ENCODE assay signal across 23 cellular contexts in genomic region chr16:48044117-48044516, GRCh38.
A peak's percentile ranks its signal among the peaks of the same experiment; 100 is the strongest.
DNase-seq lines count a peak whose midpoint lies in the region; ATAC-seq, FAIRE-seq and TF ChIP-seq lines count a peak whose summit lies in the region.
"Had no signal": no experiment of that assay in that cellular context is flagged by ENCODE, and none has a peak within 500 bp of the region (broad histone marks: within the 10 kb centered on the region; RNA-seq: fewer than 3 reads in every experiment).

No MANE protein-coding gene starts in this region.

- H2AK5ac ChIP-seq in IMR-90 (ENCODE audit: low read depth, low read length) (no peak overlapping the region), H1 (ENCODE audit: low read depth, low read length) (peak overlapping the region; percentile 32; the same call in 1 of the 2 replicates)

- no peak overlapping the region for H4K5ac ChIP-seq in IMR-90 (ENCODE audit: low read depth, low read length)
- no peak overlapping the region for H4K5ac ChIP-seq in H1 (ENCODE audit: insufficient read length, low read depth, low read length)

- H3K4me2 ChIP-seq in HepG2 (ENCODE audit: low read depth, low read length) (no peak overlapping the region), IMR-90 (ENCODE audit: low read depth, low read length) (no peak overlapping the region), H1 (ENCODE audit: insufficient read depth in 1 of 2, low read depth in 2 of 2, low read length in 2 of 2) (no peak overlapping the region)
- H3K4me2 ChIP-seq: A549; BLaER1 treated with 17β-estradiol and CSF1 and Interleukin-3, amounts not matched to agents 10 nM and 100 nM had no signal

- H3K9me3 ChIP-seq in HepG2 (ENCODE audit: low read length) (no peaks in the 10 kb centered on the region), right lobe of liver (no peaks in the 10 kb centered on the region), IMR-90 (ENCODE audit: control insufficient read depth, insufficient read depth, low read length) (no peaks in the 10 kb centered on the region), H1 (ENCODE audit: insufficient read depth in 2 of 2, low read depth in 1 of 2, low read length in 1 of 2) (no peaks in the 10 kb centered on the region)
- H3K9me3 ChIP-seq: A549; BLaER1 treated with 17β-estradiol and CSF1 and Interleukin-3, amounts not matched to agents 10 nM and 100 nM; Caco-2 had no signal

- peaks cover 9% of the 10 kb centered on the region; the same call in 1 of the 2 replicates for H3K23me2 ChIP-seq in H1 (ENCODE audit: low read depth, low read length)

- no peaks in the 10 kb centered on the region for H3K9me1 ChIP-seq in IMR-90 (ENCODE audit: insufficient read depth, low read length)

- dilution Hi-C loops in IMR-90 (cut with HindIII; ENCODE audit: low sequenced_read_pairs, unreplicated experiment), result no loop called here

- BruUV-seq in HepG2 (replicated peaks; lab: Mats Ljungman, UMichigan) (no TSS peak), IMR-90 (replicated peaks; lab: Mats Ljungman, UMichigan) (no TSS peak)

- H4K8ac ChIP-seq in IMR-90 (ENCODE audit: low read depth in 2 of 2, low read length in 2 of 2), result no peak overlapping the region
- H4K8ac ChIP-seq in H1 (ENCODE audit: extremely low read depth, insufficient read depth, low read length), result no peak overlapping the region

- H4K91ac ChIP-seq in IMR-90 (ENCODE audit: insufficient read depth, low read depth, low read length), result no peak overlapping the region
- no peak overlapping the region for H4K91ac ChIP-seq in H1 (replicated peaks; ENCODE audit: insufficient read length, low read length)

- ATAC-seq in HepG2 (no peak), right lobe of liver (no peak), IMR-90 (ENCODE audit: low read depth) (no peak)
- ATAC-seq: A549; CD8-positive, alpha-beta T cell had no signal

- H2BK5ac ChIP-seq in IMR-90 (ENCODE audit: low read depth, low read length, poor library complexity, severe bottlenecking) (peak overlapping the region; percentile 70), H1 (ENCODE audit: low read depth, low read length) (no peak overlapping the region)

- H2BK120ac ChIP-seq in IMR-90 (ENCODE audit: low read depth, low read length) (no peak overlapping the region), H1 (replicated peaks; ENCODE audit: low read depth, low read length) (no peak overlapping the region)

- TF ChIP-seq RAD21 in HepG2 (CRISPR knock-in tag; IDR thresholded peaks at IDR 0.05) (no peak), IMR-90 (IDR thresholded peaks at IDR 0.05; ENCODE audit: low read length) (no peak), H1 (IDR thresholded peaks at IDR 0.05 in 1 of 2, conservative IDR thresholded peaks at IDR 0.05 in 1 of 2; ENCODE audit: low read depth in 2 of 2, low read length in 2 of 2) (no peak)

- H3K79me1 ChIP-seq in IMR-90 (ENCODE audit: low read depth in 1 of 2, low read length in 2 of 2) (no peaks in the 10 kb centered on the region), H1 (ENCODE audit: low read depth, low read length) (no peaks in the 10 kb centered on the region)

- no peak for FAIRE-seq in HepG2 (lab: Jason Lieb, UNC)
- no peak for FAIRE-seq in H1 (lab: Jason Lieb, UNC)
- peak; percentile 95 for FAIRE-seq in urothelium cell line (lab: Jason Lieb, UNC)
- FAIRE-seq: A549, D721Med, G401.6, GM12891, GM19239 had no signal

- H3K4ac ChIP-seq in IMR-90 (ENCODE audit: low read depth, low read length), result no peak overlapping the region
- no peak overlapping the region for H3K4ac ChIP-seq in H1 (replicated peaks; ENCODE audit: insufficient read length, low read depth, low read length)

- H2BK12ac ChIP-seq in H1 (ENCODE audit: low read depth, low read length), result no peak overlapping the region

- in situ Hi-C loops in HepG2 (cut with HindIII; ENCODE audit: extremely low pct_ligation_motif_present, low pct_unique_long_range_greater_than_20kb) (no loop called here), IMR-90 (cut with MboI; ENCODE audit: low sequenced_read_pairs) (no loop called here)

- H2BK15ac ChIP-seq in IMR-90 (ENCODE audit: low read depth, low read length) (no peak overlapping the region), H1 (ENCODE audit: low read length) (no peak overlapping the region)

- H2BK20ac ChIP-seq in IMR-90 (ENCODE audit: low read depth, low read length), result no peak overlapping the region
- H2BK20ac ChIP-seq in H1 (ENCODE audit: low read length), result no peak overlapping the region

- H3K27ac ChIP-seq in HepG2 (ENCODE audit: extremely low read length, insufficient read depth, low read length), result no peak overlapping the region
- no peak overlapping the region for H3K27ac ChIP-seq in right lobe of liver
- H3K27ac ChIP-seq in IMR-90 (ENCODE audit: insufficient read depth, low read length), result no peak overlapping the region
- H3K27ac ChIP-seq in H1 (ENCODE audit: low read depth, low read length), result no peak overlapping the region
- H3K27ac ChIP-seq: 22Rv1; A549; BLaER1 treated with 17β-estradiol and CSF1 and Interleukin-3, amounts not matched to agents 10 nM and 100 nM; C4-2B had no signal

- H3K4me1 ChIP-seq in HepG2 (ENCODE audit: insufficient read depth, low read length) (peaks cover 6% of the 10 kb centered on the region; the same call in 1 of the 2 replicates), right lobe of liver (no peaks in the 10 kb centered on the region), IMR-90 (ENCODE audit: control insufficient read depth, insufficient read depth, low read length) (no peaks in the 10 kb centered on the region), H1 (replicated peaks in 1 of 4; ENCODE audit: control insufficient read depth in 3 of 4, insufficient read depth in 4 of 4, low read length in 3 of 4) (peaks cover 0 to 3% (median 1%) of the 10 kb centered on the region in 4 experiments; a peak in 2 of 7 replicates)
- H3K4me1 ChIP-seq: A549, Caco-2 had no signal

- H2AK9ac ChIP-seq in IMR-90 (replicated peaks; ENCODE audit: low read depth, low read length, poor library complexity), result no peak overlapping the region

- H3K14ac ChIP-seq in IMR-90 (replicated peaks; ENCODE audit: low read depth, low read length), result no peak overlapping the region
- no peak overlapping the region for H3K14ac ChIP-seq in H1 (ENCODE audit: insufficient read length)

- no peak overlapping the region for H3K56ac ChIP-seq in IMR-90 (ENCODE audit: extremely low read depth, insufficient read depth, low read length)
- peak overlapping the region; percentile 88 for H3K56ac ChIP-seq in H1 (replicated peaks; ENCODE audit: insufficient read length, low read depth, low read length)

- TF ChIP-seq POLR2A in HepG2 (IDR thresholded peaks at IDR 0.05; ENCODE audit: insufficient read depth in 1 of 2, low read depth in 2 of 2, low read length in 2 of 2) (no peak), right lobe of liver (IDR thresholded peaks at IDR 0.05) (no peak), IMR-90 (IDR thresholded peaks at IDR 0.05; ENCODE audit: low read depth, low read length) (no peak), H1 (IDR thresholded peaks at IDR 0.05; ENCODE audit: control extremely low read depth in 1 of 2, low read depth in 2 of 2, low read length in 2 of 2) (no peak)

- POLR2A ChIA-PET in HepG2 (lab: Yijun Ruan, JAX) (no interaction called here), IMR-90 (lab: Charles Lee; ENCODE audit: unreplicated experiment) (no interaction called here), H1 (lab: Charles Lee; ENCODE audit: partially characterized antibody) (interaction anchor here (0.7 kb wide), 1 partner anchor 9 kb away, joined by 4 read pairs; no protein-coding TSS in a partner anchor)

- TF ChIP-seq CTCF in HepG2 (CRISPR knock-in tag; IDR thresholded peaks at IDR 0.05), result no peak
- no peak for TF ChIP-seq CTCF in right lobe of liver (IDR thresholded peaks at IDR 0.05)
- no peak for TF ChIP-seq CTCF in IMR-90 (conservative IDR thresholded peaks at IDR 0.05; ENCODE audit: low read depth, low read length)
- TF ChIP-seq CTCF in H1 (IDR thresholded peaks at IDR 0.05; ENCODE audit: control extremely low read depth in 1 of 3, insufficient read depth in 1 of 3, low read depth in 1 of 3, low read length in 3 of 3), result no peak

- intact Hi-C loops in HepG2 (cut with micrococcal nuclease; ENCODE audit: unreplicated experiment), result loop anchor here (5.0 kb wide), 2 partner anchors 787 to 902 kb away; partner anchors contain the start of gene NETO2
- intact Hi-C loops in right lobe of liver (cut with DNase I), result no loop called here
- intact Hi-C loops in IMR-90 (cut with micrococcal nuclease), result no loop called here

- DNase-seq in HepG2 (ENCODE audit: low spot score) (no peak), right lobe of liver (no peak), IMR-90 (no peak), H1 (ENCODE audit: low read depth in 1 of 2, low spot score in 2 of 2) (no peak), urothelium cell line (ENCODE audit: low spot score) (no peak), GM19240 (ENCODE audit: insufficient read length, low spot score) (no peak), SHP77 (lab: John Stamatoyannopoulos, UW) (no peak), ecto neural progenitor cell (ENCODE audit: low spot score) (no peak)
- DNase-seq: AML-193; Caco-2; Calu3; CD4-positive, alpha-beta T cell; CD8-positive, alpha-beta T cell; DMS79 treated with DMSO at 0.1 percent for 48 hours; GF-D8 had no signal

- H4K20me1 ChIP-seq in HepG2 (ENCODE audit: insufficient read depth, low read length) (no peaks in the 10 kb centered on the region), IMR-90 (ENCODE audit: insufficient read depth, low read length) (no peaks in the 10 kb centered on the region), H1 (replicated peaks in 1 of 2; ENCODE audit: control insufficient read depth in 1 of 2, insufficient read depth in 2 of 2, low read length in 2 of 2) (peaks cover 0 to 4% of the 10 kb centered on the region in 2 experiments)
- H4K20me1 ChIP-seq: BLaER1 treated with 17β-estradiol and CSF1 and Interleukin-3, amounts not matched to agents 10 nM and 100 nM had no signal

- no peak for TF ChIP-seq EP300 in HepG2 (IDR thresholded peaks at IDR 0.05; ENCODE audit: low read depth in 2 of 2, low read length in 2 of 2)
- no peak for TF ChIP-seq EP300 in HepG2 (CRISPR knock-in tag; IDR thresholded peaks at IDR 0.05; ENCODE audit: borderline replicate concordance)
- no peak for TF ChIP-seq EP300 in H1 (IDR thresholded peaks at IDR 0.05; ENCODE audit: borderline replicate concordance in 1 of 2, low read depth in 2 of 2, low read length in 2 of 2)

- CTCF ChIA-PET in HepG2 (lab: Yijun Ruan, JAX; ENCODE audit: low intra/inter-chr PET ratio, low total read pairs), result no interaction called here
- CTCF ChIA-PET in IMR-90 (lab: Yijun Ruan, JAX), result no interaction called here
- CTCF ChIA-PET in H1 (lab: Charles Lee; ENCODE audit: partially characterized antibody), result no interaction called here

- H3K23ac ChIP-seq in IMR-90 (ENCODE audit: low read depth, low read length) (no peak overlapping the region), H1 (ENCODE audit: insufficient read length) (no peak overlapping the region)

- H3K79me2 ChIP-seq in HepG2 (ENCODE audit: insufficient read depth, low read length), result no peaks in the 10 kb centered on the region
- no peaks in the 10 kb centered on the region for H3K79me2 ChIP-seq in H1 (ENCODE audit: control insufficient read depth in 1 of 2, insufficient read depth in 2 of 2, low read length in 2 of 2)

- H3K36me3 ChIP-seq in HepG2 (replicated peaks in 1 of 2; ENCODE audit: control insufficient read depth in 1 of 2, insufficient read depth in 2 of 2, low read length in 2 of 2) (no peaks in the 10 kb centered on the region), right lobe of liver (no peaks in the 10 kb centered on the region), IMR-90 (ENCODE audit: control insufficient read depth, insufficient read depth, low read length) (no peaks in the 10 kb centered on the region), H1 (ENCODE audit: control insufficient read depth in 2 of 4, insufficient read depth in 4 of 4, low read length in 3 of 4) (no peaks in the 10 kb centered on the region)
- H3K36me3 ChIP-seq: BLaER1 treated with 17β-estradiol and CSF1 and Interleukin-3, amounts not matched to agents 10 nM and 100 nM had no signal

- H3K27me3 ChIP-seq in HepG2 (ENCODE audit: control insufficient read depth in 1 of 2, insufficient read depth in 2 of 2, low read length in 2 of 2) (peaks cover 0 to 4% of the 10 kb centered on the region in 2 experiments; a peak in 2 of 5 replicates), right lobe of liver (no peaks in the 10 kb centered on the region), IMR-90 (ENCODE audit: control insufficient read depth, insufficient read depth, low read length) (peaks cover 22% of the 10 kb centered on the region), H1 (replicated peaks in 1 of 4; ENCODE audit: control insufficient read depth in 3 of 4, extremely low read depth in 1 of 4, insufficient read depth in 3 of 4, low read length in 3 of 4) (peaks cover 0 to 1% (median 0%) of the 10 kb centered on the region in 4 experiments; a peak in 1 of 7 replicates)
- H3K27me3 ChIP-seq: BLaER1 treated with 17β-estradiol and CSF1 and Interleukin-3, amounts not matched to agents 10 nM and 100 nM had no signal

- H3K9ac ChIP-seq in HepG2 (ENCODE audit: insufficient read depth, low read depth, low read length), result no peak overlapping the region
- H3K9ac ChIP-seq in IMR-90 (ENCODE audit: low read depth, low read length), result no peak overlapping the region
- no peak overlapping the region for H3K9ac ChIP-seq in H1 (replicated peaks in 1 of 4; ENCODE audit: extremely low read depth in 1 of 4, low read depth in 3 of 4, low read length in 3 of 4)
- H3K9ac ChIP-seq: BLaER1 treated with 17β-estradiol and CSF1 and Interleukin-3, amounts not matched to agents 10 nM and 100 nM had no signal

- no peak overlapping the region for H3K4me3 ChIP-seq in HepG2 (replicated peaks in 1 of 3; ENCODE audit: insufficient read depth in 1 of 3, low read depth in 2 of 3, low read length in 3 of 3)
- H3K4me3 ChIP-seq in right lobe of liver, result no peak overlapping the region
- H3K4me3 ChIP-seq in IMR-90 (ENCODE audit: insufficient read depth, low read depth, low read length), result no peak overlapping the region
- no peak overlapping the region for H3K4me3 ChIP-seq in H1 (ENCODE audit: extremely low read depth in 1 of 4, insufficient read depth in 2 of 4, low read depth in 3 of 4, low read length in 4 of 4)
- H3K4me3 ChIP-seq: A549; BLaER1 treated with 17β-estradiol and CSF1 and Interleukin-3, amounts not matched to agents 10 nM and 100 nM had no signal

- 1% methylated on average over 1 of the region's 1 CpG for WGBS in HepG2 (ENCODE audit: low lambda C conversion rate)
- 35% methylated on average over 1 of the region's 1 CpG for WGBS in right lobe of liver (ENCODE audit: insufficient coverage, low coverage, low lambda C conversion rate, missing lambda C conversion rate)
- WGBS in IMR-90 (ENCODE audit: extremely low coverage in 2 of 2, insufficient read length in 1 of 2), 2 experiments, result 42% methylated on average over 1 of the region's 1 CpG; no CpG with 5 or more reads in 1 of the 2 experiments
- 95 to 100% methylated on average over 1 of the region's 1 CpG for WGBS in H1 (ENCODE audit: extremely low coverage in 1 of 2, insufficient coverage in 1 of 2, insufficient read length in 1 of 2, insufficient replicate concordance in 2 of 2, low coverage in 1 of 2, low lambda C conversion rate in 2 of 2, missing lambda C conversion rate in 1 of 2), 2 experiments

- H3K18ac ChIP-seq in IMR-90 (ENCODE audit: low read depth, low read length) (no peak overlapping the region), H1 (ENCODE audit: extremely low read depth, low read length) (no peak overlapping the region)

- H2AFZ ChIP-seq in HepG2 (ENCODE audit: low read length) (no peak overlapping the region), IMR-90 (replicated peaks; ENCODE audit: low read length, poor library complexity) (no peak overlapping the region), H1 (ENCODE audit: low read length) (no peak overlapping the region)
